In genomic region chr13:108962652-108963051, GRCh38 we compare ENCODE assay signal across 19 cellular contexts.
"Had no signal": no experiment of that assay in that cellular context is flagged by ENCODE, and none has a peak within 500 bp of the region (broad histone marks: within the 10 kb centered on the region; RNA-seq: fewer than 3 reads in every experiment).

No MANE protein-coding gene starts in this region.

- H3K9ac ChIP-seq: parathyroid adenoma had no signal

- H3K9me3 Mint-ChIP-seq: activated CD4-positive, alpha-beta T cell treated with anti-CD3 and anti-CD28 coated beads, Interleukin-2, amount 10 ng/mL, durations not matched to agents 7 days and 5 days; activated naive CD4-positive, alpha-beta T cell treated with anti-CD3 and anti-CD28 coated beads for 36 hours; activated T-helper 17 cell treated with anti-CD3 and anti-CD28 coated beads, Interleukin-2, amount 50 U/mL, for 72 hours; naive B cell; stimulated activated naive CD8-positive, alpha-beta T cell treated with anti-CD3 and anti-CD28 coated beads, Interleukin-15, amount 100 ng/mL, for 72 hours had no signal

- ATAC-seq: activated T-helper 17 cell treated with anti-CD3 and anti-CD28 coated beads, Interleukin-2, amount 50 U/mL, for 72 hours; stimulated activated naive CD8-positive, alpha-beta T cell treated with anti-CD3 and anti-CD28 coated beads, Interleukin-15, amount 100 ng/mL, for 72 hours had no signal

- H3K27ac Mint-ChIP-seq: activated CD4-positive, alpha-beta T cell treated with anti-CD3 and anti-CD28 coated beads, Interleukin-2, amount 10 ng/mL, durations not matched to agents 7 days and 5 days; activated naive CD4-positive, alpha-beta T cell treated with anti-CD3 and anti-CD28 coated beads for 36 hours; activated T-helper 17 cell treated with anti-CD3 and anti-CD28 coated beads, Interleukin-2, amount 50 U/mL, for 72 hours; stimulated activated naive CD8-positive, alpha-beta T cell treated with anti-CD3 and anti-CD28 coated beads, Interleukin-15, amount 100 ng/mL, for 72 hours had no signal

- DNase-seq: activated CD4-positive, alpha-beta T cell treated with anti-CD3 and anti-CD28 coated beads, Interleukin-2, amount 10 ng/mL, durations not matched to agents 7 days and 5 days; activated CD4-positive, CD25-positive, alpha-beta regulatory T cell; activated CD8-positive, alpha-beta memory T cell treated with anti-CD3 and anti-CD28 coated beads for 24 hours; activated naive CD4-positive, alpha-beta T cell treated with anti-CD3 and anti-CD28 coated beads for 36 hours; activated T-cell treated with anti-CD3 and anti-CD28 coated beads for 4 hours; central memory CD4-positive, alpha-beta T cell; effector CD8-positive, alpha-beta T cell; kidney; midbrain; naive B cell; retina; stimulated activated CD4-positive, alpha-beta T cell treated with anti-CD3 and anti-CD28 coated beads, Interleukin-15, amount 100 ng/mL, for 24 hours; stimulated activated CD4-positive, alpha-beta T cell treated with anti-CD3 and anti-CD28 coated beads, Interleukin-4, amount 100 ng/mL, for 4 hours; stimulated activated naive CD8-positive, alpha-beta T cell treated with anti-CD3 and anti-CD28 coated beads, Interleukin-15, amount 100 ng/mL, for 72 hours; uterus had no signal

- H3K27me3 Mint-ChIP-seq: activated T-helper 17 cell treated with anti-CD3 and anti-CD28 coated beads, Interleukin-2, amount 50 U/mL, for 72 hours; stimulated activated naive CD8-positive, alpha-beta T cell treated with anti-CD3 and anti-CD28 coated beads, Interleukin-15, amount 100 ng/mL, for 72 hours had no signal

- H3K36me3 ChIP-seq: thoracic aorta, uterus had no signal

- H3K27ac ChIP-seq: coronary artery, parathyroid adenoma, thoracic aorta, uterus had no signal

- H3K4me3 Mint-ChIP-seq: activated CD4-positive, alpha-beta T cell treated with anti-CD3 and anti-CD28 coated beads, Interleukin-2, amount 10 ng/mL, durations not matched to agents 7 days and 5 days; activated naive CD4-positive, alpha-beta T cell treated with anti-CD3 and anti-CD28 coated beads for 36 hours; activated T-helper 17 cell treated with anti-CD3 and anti-CD28 coated beads, Interleukin-2, amount 50 U/mL, for 72 hours; naive B cell; stimulated activated naive CD8-positive, alpha-beta T cell treated with anti-CD3 and anti-CD28 coated beads, Interleukin-15, amount 100 ng/mL, for 72 hours had no signal

- H3K36me3 Mint-ChIP-seq: naive B cell had no signal

- H3K9me3 ChIP-seq: thoracic aorta, uterus had no signal

- H3K4me1 Mint-ChIP-seq: activated CD4-positive, alpha-beta T cell treated with anti-CD3 and anti-CD28 coated beads, Interleukin-2, amount 10 ng/mL, durations not matched to agents 7 days and 5 days; activated T-helper 17 cell treated with anti-CD3 and anti-CD28 coated beads, Interleukin-2, amount 50 U/mL, for 72 hours; naive B cell had no signal

- H3K4me1 ChIP-seq: parathyroid adenoma, uterus had no signal

- H3K4me3 ChIP-seq: coronary artery, thoracic aorta, uterus had no signal

- H2AFZ ChIP-seq: parathyroid adenoma had no signal

- H3K27me3 ChIP-seq: uterus had no signal
